12 cellular contexts compared by ENCODE assay signal in the genomic region with DNA sequence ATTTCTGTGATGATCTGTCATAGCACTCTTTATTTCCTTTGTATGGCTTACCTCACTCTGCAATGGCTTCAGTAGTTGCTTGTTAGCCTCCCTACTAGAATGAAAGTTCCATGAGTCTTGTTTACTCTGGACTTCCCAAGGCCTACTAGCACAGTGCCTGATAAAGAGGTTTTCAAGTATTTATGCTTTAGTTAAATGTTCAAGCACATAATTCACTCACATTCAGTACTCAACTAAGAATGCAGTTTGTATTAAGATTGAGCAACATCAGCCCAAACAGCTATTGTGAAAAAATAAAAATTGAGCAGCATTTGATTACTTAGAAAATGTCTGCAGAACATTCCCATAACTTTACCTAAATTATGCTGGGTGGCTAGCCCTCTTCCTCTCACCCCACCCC.
A peak's percentile ranks its signal among the peaks of the same experiment; 100 is the strongest.
DNase-seq lines count a peak whose midpoint lies in the region; ATAC-seq, FAIRE-seq and TF ChIP-seq lines count a peak whose summit lies in the region.
"Had no signal": no experiment of that assay in that cellular context is flagged by ENCODE, and none has a peak within 500 bp of the region (broad histone marks: within the 10 kb centered on the region; RNA-seq: fewer than 3 reads in every experiment).

No MANE protein-coding gene starts in this region.

- no peak for TF ChIP-seq CTCF in liver (IDR thresholded peaks at IDR 0.05; ENCODE audit: low read depth, low read length, missing input control)
- no peak for TF ChIP-seq CTCF in HepG2 (CRISPR knock-in tag; IDR thresholded peaks at IDR 0.05)
- TF ChIP-seq CTCF in stomach (IDR thresholded peaks at IDR 0.05) = no peak

- no peak for TF ChIP-seq POLR2A in HepG2 (IDR thresholded peaks at IDR 0.05; ENCODE audit: insufficient read depth in 1 of 2, low read depth in 2 of 2, low read length in 2 of 2)
- no peak for TF ChIP-seq POLR2A in stomach (IDR thresholded peaks at IDR 0.05)

- BruUV-seq in HepG2 (replicated peaks; lab: Mats Ljungman, UMichigan) = no TSS peak

- in situ Hi-C loops in HepG2 (cut with HindIII; ENCODE audit: extremely low pct_ligation_motif_present, low pct_unique_long_range_greater_than_20kb) = no loop called here

- H3K36me3 Mint-ChIP-seq in activated naive CD8-positive, alpha-beta T cell = peaks cover 31% of the 10 kb centered on the region

- POLR2A ChIA-PET in HepG2 (lab: Yijun Ruan, JAX) = no interaction called here

- H3K9ac ChIP-seq in liver (ENCODE audit: low read depth in 1 of 2, low read length in 2 of 2) (no peak overlapping the region), HepG2 (ENCODE audit: insufficient read depth, low read depth, low read length) (no peak overlapping the region)

- H3K27me3 ChIP-seq in liver (ENCODE audit: control insufficient read depth in 4 of 4, insufficient read depth in 4 of 4, low read length in 3 of 4) (no peaks in the 10 kb centered on the region), HepG2 (ENCODE audit: control insufficient read depth in 1 of 2, insufficient read depth in 2 of 2, low read length in 2 of 2) (peaks cover 0 to 1% of the 10 kb centered on the region in 2 experiments; a peak in 1 of 5 replicates), stomach (no peaks in the 10 kb centered on the region)

- no peak overlapping the region for H3K4me2 ChIP-seq in HepG2 (ENCODE audit: low read depth, low read length)

- no peaks in the 10 kb centered on the region for H3K27me3 Mint-ChIP-seq in activated naive CD8-positive, alpha-beta T cell

- no peak overlapping the region for H3K27ac ChIP-seq in liver (ENCODE audit: low read depth in 1 of 2, low read length in 2 of 2)
- no peak overlapping the region for H3K27ac ChIP-seq in HepG2 (ENCODE audit: extremely low read length, insufficient read depth, low read length)
- no peak overlapping the region for H3K27ac ChIP-seq in stomach
- H3K27ac ChIP-seq: C4-2B had no signal

- H3K4me1 ChIP-seq in liver (ENCODE audit: control insufficient read depth in 4 of 4, insufficient read depth in 4 of 4, low read length in 3 of 4) (peaks cover 0 to 3% (median 1%) of the 10 kb centered on the region in 4 donors), HepG2 (ENCODE audit: insufficient read depth, low read length) (no peaks in the 10 kb centered on the region), stomach (no peaks in the 10 kb centered on the region)

- no peaks in the 10 kb centered on the region for H3K79me2 ChIP-seq in HepG2 (ENCODE audit: insufficient read depth, low read length)

- intact Hi-C loops in HepG2 (cut with micrococcal nuclease; ENCODE audit: unreplicated experiment) = no loop called here
- intact Hi-C loops in stomach (cut with DNase I; ENCODE audit: low total_unique reads) = no loop called here

- H3K27ac Mint-ChIP-seq in activated naive CD8-positive, alpha-beta T cell = peak overlapping the region; percentile 89

- peak overlapping the region; percentile 18 for H3K4me3 Mint-ChIP-seq in activated naive CD8-positive, alpha-beta T cell

- CTCF ChIA-PET in HepG2 (lab: Yijun Ruan, JAX; ENCODE audit: low intra/inter-chr PET ratio, low total read pairs) = no interaction called here

- TF ChIP-seq EP300 in HepG2 (IDR thresholded peaks at IDR 0.05; ENCODE audit: low read depth in 2 of 2, low read length in 2 of 2) = no peak
- no peak for TF ChIP-seq EP300 in HepG2 (CRISPR knock-in tag; IDR thresholded peaks at IDR 0.05; ENCODE audit: borderline replicate concordance)
- no peak for TF ChIP-seq EP300 in stomach (IDR thresholded peaks at IDR 0.05)

- H4K20me1 ChIP-seq in HepG2 (ENCODE audit: insufficient read depth, low read length) = no peaks in the 10 kb centered on the region

- DNase-seq in HepG2 (ENCODE audit: low spot score) = no peak
- peak; percentile 62 for DNase-seq in iris pigment epithelial cell (ENCODE audit: low read depth)
- no peak for DNase-seq in stomach
- DNase-seq in activated CD8-positive, alpha-beta memory T cell treated with anti-CD3 and anti-CD28 coated beads for 24 hours = no peak
- DNase-seq: NCI-H2171, OCI-M1 had no signal

- H3K36me3 ChIP-seq in liver (ENCODE audit: control insufficient read depth in 4 of 4, insufficient read depth in 3 of 4, low read depth in 1 of 4, low read length in 3 of 4) (no peaks in the 10 kb centered on the region), HepG2 (replicated peaks in 1 of 2; ENCODE audit: control insufficient read depth in 1 of 2, insufficient read depth in 2 of 2, low read length in 2 of 2) (no peaks in the 10 kb centered on the region), stomach (peaks cover 0 to 11% (median 4%) of the 10 kb centered on the region in 4 donors)

- no peaks in the 10 kb centered on the region for H3K9me3 Mint-ChIP-seq in activated naive CD8-positive, alpha-beta T cell (ENCODE audit: low read depth)

- no peak overlapping the region for H2AFZ ChIP-seq in HepG2 (ENCODE audit: low read length)

- H3K9me3 ChIP-seq in liver (ENCODE audit: control insufficient read depth in 4 of 4, low read length in 3 of 4) = no peaks in the 10 kb centered on the region
- H3K9me3 ChIP-seq in HepG2 (ENCODE audit: low read length) = no peaks in the 10 kb centered on the region
- H3K9me3 ChIP-seq in stomach = no peaks in the 10 kb centered on the region

- no peak for FAIRE-seq in HepG2 (lab: Jason Lieb, UNC)
- FAIRE-seq: endothelial cell of umbilical vein had no signal

- H3K4me1 Mint-ChIP-seq in activated naive CD8-positive, alpha-beta T cell (ENCODE audit: low read depth) = peaks cover 58% of the 10 kb centered on the region

- H3K4me3 ChIP-seq in liver (ENCODE audit: low read depth in 1 of 3, low read length in 3 of 3) = no peak overlapping the region
- no peak overlapping the region for H3K4me3 ChIP-seq in HepG2 (replicated peaks in 1 of 3; ENCODE audit: insufficient read depth in 1 of 3, low read depth in 2 of 3, low read length in 3 of 3)
- no peak overlapping the region for H3K4me3 ChIP-seq in stomach

- ATAC-seq in HepG2 (no peak), HG03108 (IDR thresholded peaks at IDR 0.05; ENCODE audit: unreplicated experiment) (no peak), HG03135 (IDR thresholded peaks at IDR 0.05; ENCODE audit: unreplicated experiment) (no peak)

- peak in 1 of 2 donors; percentile 7 for TF ChIP-seq RAD21 in liver (IDR thresholded peaks at IDR 0.05)
- no peak for TF ChIP-seq RAD21 in HepG2 (CRISPR knock-in tag; IDR thresholded peaks at IDR 0.05)

TF ChIP-seq in liver, 16 proteins besides CTCF, POLR2A, EP300 and RAD21 (continues in another document):
- TF ChIP-seq JUND (IDR thresholded peaks at IDR 0.05) = no peak
- TF ChIP-seq, protein P1, sequence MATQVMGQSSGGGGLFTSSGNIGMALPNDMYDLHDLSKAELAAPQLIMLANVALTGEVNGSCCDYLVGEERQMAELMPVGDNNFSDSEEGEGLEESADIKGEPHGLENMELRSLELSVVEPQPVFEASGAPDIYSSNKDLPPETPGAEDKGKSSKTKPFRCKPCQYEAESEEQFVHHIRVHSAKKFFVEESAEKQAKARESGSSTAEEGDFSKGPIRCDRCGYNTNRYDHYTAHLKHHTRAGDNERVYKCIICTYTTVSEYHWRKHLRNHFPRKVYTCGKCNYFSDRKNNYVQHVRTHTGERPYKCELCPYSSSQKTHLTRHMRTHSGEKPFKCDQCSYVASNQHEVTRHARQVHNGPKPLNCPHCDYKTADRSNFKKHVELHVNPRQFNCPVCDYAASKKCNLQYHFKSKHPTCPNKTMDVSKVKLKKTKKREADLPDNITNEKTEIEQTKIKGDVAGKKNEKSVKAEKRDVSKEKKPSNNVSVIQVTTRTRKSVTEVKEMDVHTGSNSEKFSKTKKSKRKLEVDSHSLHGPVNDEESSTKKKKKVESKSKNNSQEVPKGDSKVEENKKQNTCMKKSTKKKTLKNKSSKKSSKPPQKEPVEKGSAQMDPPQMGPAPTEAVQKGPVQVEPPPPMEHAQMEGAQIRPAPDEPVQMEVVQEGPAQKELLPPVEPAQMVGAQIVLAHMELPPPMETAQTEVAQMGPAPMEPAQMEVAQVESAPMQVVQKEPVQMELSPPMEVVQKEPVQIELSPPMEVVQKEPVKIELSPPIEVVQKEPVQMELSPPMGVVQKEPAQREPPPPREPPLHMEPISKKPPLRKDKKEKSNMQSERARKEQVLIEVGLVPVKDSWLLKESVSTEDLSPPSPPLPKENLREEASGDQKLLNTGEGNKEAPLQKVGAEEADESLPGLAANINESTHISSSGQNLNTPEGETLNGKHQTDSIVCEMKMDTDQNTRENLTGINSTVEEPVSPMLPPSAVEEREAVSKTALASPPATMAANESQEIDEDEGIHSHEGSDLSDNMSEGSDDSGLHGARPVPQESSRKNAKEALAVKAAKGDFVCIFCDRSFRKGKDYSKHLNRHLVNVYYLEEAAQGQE (IDR thresholded peaks at IDR 0.05) = peak; percentile 92

TF ChIP-seq in HepG2, 621 proteins besides CTCF, POLR2A, EP300 and RAD21:
- no peak for TF ChIP-seq ZNF7 (CRISPR knock-in tag; IDR thresholded peaks at IDR 0.05)
- no peak for TF ChIP-seq ZNF282 (IDR thresholded peaks at IDR 0.05; ENCODE audit: partially characterized antibody)
- TF ChIP-seq, protein P2, sequence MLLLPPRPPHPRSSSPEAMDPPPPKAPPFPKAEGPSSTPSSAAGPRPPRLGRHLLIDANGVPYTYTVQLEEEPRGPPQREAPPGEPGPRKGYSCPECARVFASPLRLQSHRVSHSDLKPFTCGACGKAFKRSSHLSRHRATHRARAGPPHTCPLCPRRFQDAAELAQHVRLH (CRISPR knock-in tag; IDR thresholded peaks at IDR 0.05; ENCODE audit: borderline replicate concordance, low read depth) = no peak
- TF ChIP-seq, protein P3, sequence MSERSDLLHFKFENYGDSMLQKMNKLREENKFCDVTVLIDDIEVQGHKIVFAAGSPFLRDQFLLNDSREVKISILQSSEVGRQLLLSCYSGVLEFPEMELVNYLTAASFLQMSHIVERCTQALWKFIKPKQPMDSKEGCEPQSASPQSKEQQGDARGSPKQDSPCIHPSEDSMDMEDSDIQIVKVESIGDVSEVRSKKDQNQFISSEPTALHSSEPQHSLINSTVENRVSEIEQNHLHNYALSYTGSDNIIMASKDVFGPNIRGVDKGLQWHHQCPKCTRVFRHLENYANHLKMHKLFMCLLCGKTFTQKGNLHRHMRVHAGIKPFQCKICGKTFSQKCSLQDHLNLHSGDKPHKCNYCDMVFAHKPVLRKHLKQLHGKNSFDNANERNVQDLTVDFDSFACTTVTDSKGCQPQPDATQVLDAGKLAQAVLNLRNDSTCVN (CRISPR knock-in tag; IDR thresholded peaks at IDR 0.05; ENCODE audit: borderline replicate concordance) = no peak
TF ChIP-seq in HepG2: peak in this region for 0.
